9 cellular contexts compared by ENCODE assay signal in genomic region chr2:219713110-219713509, GRCh38.
DNase-seq lines count a peak whose midpoint lies in the region; ATAC-seq and TF ChIP-seq lines count a peak whose summit lies in the region.
"Had no signal": no experiment of that assay in that cellular context is flagged by ENCODE, and none has a peak within 500 bp of the region (broad histone marks: within the 10 kb centered on the region; RNA-seq: fewer than 3 reads in every experiment).

No MANE protein-coding gene starts in this region.

- no peak overlapping the region for H3K4me3 Mint-ChIP-seq in CD14-positive monocyte
- H3K4me3 Mint-ChIP-seq in stimulated activated effector memory CD8-positive, alpha-beta T cell treated with anti-CD3 and anti-CD28 coated beads, Interleukin-12 subunit alpha, Interleukin-12 subunit beta, amount 100 ng/mL, for 72 hours, result no peak overlapping the region
- H3K4me3 Mint-ChIP-seq in immature natural killer cell, result no peak overlapping the region

- 0 out of 2 replicates have a peak, but pooled peaks cover 3% of the 10 kb centered on the region for H3K4me1 ChIP-seq in SJCRH30

- H3K9me3 Mint-ChIP-seq in CD14-positive monocyte, result peaks cover 2 to 16% (median 6%) of the 10 kb centered on the region in 7 donors
- H3K9me3 Mint-ChIP-seq in stimulated activated effector memory CD8-positive, alpha-beta T cell treated with anti-CD3 and anti-CD28 coated beads, Interleukin-12 subunit alpha, Interleukin-12 subunit beta, amount 100 ng/mL, for 72 hours, result peaks cover 4% of the 10 kb centered on the region
- H3K9me3 Mint-ChIP-seq in immature natural killer cell, result peaks cover 0 to 3% (median 0%) of the 10 kb centered on the region in 6 donors

- intact Hi-C loops in CD14-positive monocyte (cut with micrococcal nuclease), result no loop called here

- H3K27me3 Mint-ChIP-seq in CD14-positive monocyte (ENCODE audit: low read depth in 3 of 3) (peaks cover 3 to 12% (median 12%) of the 10 kb centered on the region in 3 donors), immature natural killer cell (ENCODE audit: low read depth in 3 of 3) (peaks cover 1 to 8% (median 6%) of the 10 kb centered on the region in 3 donors)

- H3K27ac Mint-ChIP-seq in CD14-positive monocyte (no peak overlapping the region), immature natural killer cell (no peak overlapping the region)
- H3K27ac Mint-ChIP-seq in stimulated activated effector memory CD8-positive, alpha-beta T cell treated with anti-CD3 and anti-CD28 coated beads, Interleukin-12 subunit alpha, Interleukin-12 subunit beta, amount 100 ng/mL, for 72 hours, result no peak overlapping the region

- no peaks in the 10 kb centered on the region for H3K36me3 Mint-ChIP-seq in CD14-positive monocyte
- no peaks in the 10 kb centered on the region for H3K36me3 Mint-ChIP-seq in stimulated activated effector memory CD8-positive, alpha-beta T cell treated with anti-CD3 and anti-CD28 coated beads, Interleukin-12 subunit alpha, Interleukin-12 subunit beta, amount 100 ng/mL, for 72 hours
- no peaks in the 10 kb centered on the region for H3K36me3 Mint-ChIP-seq in immature natural killer cell

- H3K36me3 ChIP-seq in SJCRH30, result no peaks in the 10 kb centered on the region
- H3K36me3 ChIP-seq: stomach had no signal

- H3K4me3 ChIP-seq in SJCRH30, result no peak overlapping the region; the same call in 1 of the 2 replicates
- H3K4me3 ChIP-seq: stomach had no signal

- no peak for TF ChIP-seq CTCF in CD14-positive monocyte (IDR thresholded peaks at IDR 0.05)

- no peak overlapping the region for H3K27ac ChIP-seq in SJCRH30
- H3K27ac ChIP-seq: stomach had no signal

- ATAC-seq in GM18519 (IDR thresholded peaks at IDR 0.05; ENCODE audit: low FRiP score, unreplicated experiment), result peak; percentile 85
- peak; percentile 78 for ATAC-seq in HG02973 (IDR thresholded peaks at IDR 0.05; ENCODE audit: unreplicated experiment)
- ATAC-seq in stimulated activated effector memory CD8-positive, alpha-beta T cell treated with anti-CD3 and anti-CD28 coated beads, Interleukin-12 subunit alpha, Interleukin-12 subunit beta, amount 100 ng/mL, for 72 hours, result no peak

- DNase-seq in SJCRH30, result peak; percentile 48 to 75
- peak; percentile 38 to 44 for DNase-seq in lung microvascular endothelial cell (ENCODE audit: low read depth in 2 of 2)
- DNase-seq in NCI-H2107 (lab: John Stamatoyannopoulos, UW), result no peak
- DNase-seq in CD14-positive monocyte (ENCODE audit: low spot score), result no peak
- DNase-seq in stimulated activated effector memory CD8-positive, alpha-beta T cell treated with anti-CD3 and anti-CD28 coated beads, Interleukin-12 subunit alpha, Interleukin-12 subunit beta, amount 100 ng/mL, for 72 hours (ENCODE audit: low spot score in 2 of 2), result no peak
- no peak for DNase-seq in immature natural killer cell
- DNase-seq: stomach had no signal

- H3K4me1 Mint-ChIP-seq in CD14-positive monocyte (peaks cover 12% of the 10 kb centered on the region), immature natural killer cell (no peaks in the 10 kb centered on the region)
- no peaks in the 10 kb centered on the region for H3K4me1 Mint-ChIP-seq in stimulated activated effector memory CD8-positive, alpha-beta T cell treated with anti-CD3 and anti-CD28 coated beads, Interleukin-12 subunit alpha, Interleukin-12 subunit beta, amount 100 ng/mL, for 72 hours

- no peaks in the 10 kb centered on the region for H3K9me3 ChIP-seq in SJCRH30 (replicated peaks)

- H3K27me3 ChIP-seq in SJCRH30, result no peaks in the 10 kb centered on the region

Comparison
In these comparisons a context has a peak if more than half of its experiments do, and no peak if none do; other contexts are left out.
1. DNase-seq: peak in SJCRH30 (2 of 2) and lung microvascular endothelial cell (2 of 2); none in NCI-H2107 (single experiment), CD14-positive monocyte (single experiment), stimulated activated effector memory CD8-positive, alpha-beta T cell treated with anti-CD3 and anti-CD28 coated beads, Interleukin-12 subunit alpha, Interleukin-12 subunit beta, amount 100 ng/mL, for 72 hours (0 of 2) and immature natural killer cell (0 of 3).